Comparison of ENCODE assay signal across 8 cellular contexts in the genomic region with DNA sequence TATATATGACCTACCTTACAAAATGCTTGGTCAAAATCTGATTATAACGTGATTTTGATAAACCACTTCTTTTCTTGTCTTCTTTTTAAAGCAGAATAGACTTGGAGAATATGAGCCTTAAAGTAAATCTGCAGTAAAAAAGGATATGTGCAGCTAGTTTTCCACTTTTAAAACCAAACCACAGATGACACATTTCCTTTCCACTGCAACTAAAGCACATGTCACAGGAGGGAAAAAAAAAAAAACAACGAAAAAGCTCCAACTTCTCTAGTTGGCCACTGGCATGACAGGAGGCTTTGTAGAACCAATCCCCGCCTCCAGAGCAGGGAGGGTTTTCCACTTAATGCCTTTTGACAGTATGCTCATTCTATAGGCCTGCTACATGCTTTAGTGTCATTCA. TPM values are rescaled to one million over a fixed set of nuclear protein-coding genes. Genes with fewer than 3 reads are reported as not detected.
DNase-seq lines count a peak whose midpoint lies in the region; ATAC-seq and TF ChIP-seq lines count a peak whose summit lies in the region.

A gene with protein sequence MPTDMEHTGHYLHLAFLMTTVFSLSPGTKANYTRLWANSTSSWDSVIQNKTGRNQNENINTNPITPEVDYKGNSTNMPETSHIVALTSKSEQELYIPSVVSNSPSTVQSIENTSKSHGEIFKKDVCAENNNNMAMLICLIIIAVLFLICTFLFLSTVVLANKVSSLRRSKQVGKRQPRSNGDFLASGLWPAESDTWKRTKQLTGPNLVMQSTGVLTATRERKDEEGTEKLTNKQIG (minus strand): TSS at position 142 of the 400 bp plus-strand sequence. CDS start 2,609 bp downstream, outside the sequence.

- peaks cover 28% of the 10 kb centered on the region for H3F3A ChIP-seq in DOHH2 (ENCODE audit: control insufficient read depth, insufficient read depth)

- H3K9me2 ChIP-seq in DOHH2 (replicated peaks; ENCODE audit: control insufficient read depth, low read length): no peaks in the 10 kb centered on the region

- peak; percentile 78 for DNase-seq in KG1 (lab: John Stamatoyannopoulos, UW)
- peak; percentile 94 for DNase-seq in activated CD4-positive, alpha-beta T cell treated with anti-CD3 and anti-CD28 coated beads, Interleukin-2, amount 10 ng/mL, durations not matched to agents 24 days and 14 days
- peak; percentile 36 for DNase-seq in colonic mucosa
- DNase-seq in myocyte (ENCODE audit: low read depth): peak; percentile 76
- DNase-seq in stimulated activated naive CD8-positive, alpha-beta T cell treated with anti-CD3 and anti-CD28 coated beads, Interleukin-15, amount 100 ng/mL, for 72 hours: peak; percentile 75 to 87
- DNase-seq in NCI-H1436 (lab: John Stamatoyannopoulos, UW): no peak
- no peak for DNase-seq in D341Med (ENCODE audit: low spot score)

- H3K9me3 Mint-ChIP-seq in activated CD4-positive, alpha-beta T cell treated with anti-CD3 and anti-CD28 coated beads, Interleukin-2, amount 10 ng/mL, durations not matched to agents 24 days and 14 days: no peaks in the 10 kb centered on the region
- no peaks in the 10 kb centered on the region for H3K9me3 Mint-ChIP-seq in stimulated activated naive CD8-positive, alpha-beta T cell treated with anti-CD3 and anti-CD28 coated beads, Interleukin-15, amount 100 ng/mL, for 72 hours

- H3K4me3 Mint-ChIP-seq in activated CD4-positive, alpha-beta T cell treated with anti-CD3 and anti-CD28 coated beads, Interleukin-2, amount 10 ng/mL, durations not matched to agents 24 days and 14 days: peak within 1 kb of the TSS; percentile 89
- H3K4me3 Mint-ChIP-seq in stimulated activated naive CD8-positive, alpha-beta T cell treated with anti-CD3 and anti-CD28 coated beads, Interleukin-15, amount 100 ng/mL, for 72 hours: peak within 1 kb of the TSS; percentile 72 to 86

- H3K27me3 ChIP-seq in DOHH2 (ENCODE audit: control insufficient read depth, low read length) (no peaks in the 10 kb centered on the region), colonic mucosa (no peaks in the 10 kb centered on the region)

- H3K9me3 ChIP-seq in DOHH2 (ENCODE audit: control insufficient read depth, insufficient read depth, low read length): no peaks in the 10 kb centered on the region
- no peaks in the 10 kb centered on the region for H3K9me3 ChIP-seq in colonic mucosa

- H3K4me2 ChIP-seq in DOHH2 (ENCODE audit: low read length): peak within 1 kb of the TSS; percentile 88

- H3K27ac Mint-ChIP-seq in activated CD4-positive, alpha-beta T cell treated with anti-CD3 and anti-CD28 coated beads, Interleukin-2, amount 10 ng/mL, durations not matched to agents 24 days and 14 days: peak within 1 kb of the TSS; percentile 97
- peak within 1 kb of the TSS; percentile 96 to 98 for H3K27ac Mint-ChIP-seq in stimulated activated naive CD8-positive, alpha-beta T cell treated with anti-CD3 and anti-CD28 coated beads, Interleukin-15, amount 100 ng/mL, for 72 hours

- H3K79me2 ChIP-seq in DOHH2 (ENCODE audit: control insufficient read depth, low read length): peaks cover 68% of the 10 kb centered on the region

- no peak within 1 kb of the TSS for H3K9ac ChIP-seq in colonic mucosa (ENCODE audit: low read depth in 2 of 2, low read length in 2 of 2)

- H3K27ac ChIP-seq in DOHH2 (ENCODE audit: low read depth, low read length) (peak within 1 kb of the TSS; percentile 97), colonic mucosa (peak within 1 kb of the TSS; percentile 48)

- ATAC-seq in stimulated activated naive CD8-positive, alpha-beta T cell treated with anti-CD3 and anti-CD28 coated beads, Interleukin-15, amount 100 ng/mL, for 72 hours: peak; percentile 96

- no peaks in the 10 kb centered on the region for H3K27me3 Mint-ChIP-seq in activated CD4-positive, alpha-beta T cell treated with anti-CD3 and anti-CD28 coated beads, Interleukin-2, amount 10 ng/mL, durations not matched to agents 24 days and 14 days
- H3K27me3 Mint-ChIP-seq in stimulated activated naive CD8-positive, alpha-beta T cell treated with anti-CD3 and anti-CD28 coated beads, Interleukin-15, amount 100 ng/mL, for 72 hours: no peaks in the 10 kb centered on the region

- no peak for TF ChIP-seq CTCF in DOHH2 (IDR thresholded peaks at IDR 0.05; ENCODE audit: low read depth, low read length, poor library complexity, severe bottlenecking)
- TF ChIP-seq CTCF in colonic mucosa (IDR thresholded peaks at IDR 0.05): no peak

- no peaks in the 10 kb centered on the region for H4K20me1 ChIP-seq in DOHH2 (ENCODE audit: control insufficient read depth, insufficient read depth, low read depth, low read length)

- intact Hi-C loops in activated CD4-positive, alpha-beta T cell treated with anti-CD3 and anti-CD28 coated beads, Interleukin-2, amount 10 ng/mL, durations not matched to agents 24 days and 14 days (cut with micrococcal nuclease): loop anchor here (1.0 to 2.0 kb wide), 3 partner anchors 13 to 167 kb away; no protein-coding TSS in a partner anchor
- intact Hi-C loops in colonic mucosa (cut with DNase I): no loop called here

- H3K4me3 ChIP-seq in DOHH2 (ENCODE audit: low read length) (peak within 1 kb of the TSS; percentile 80), colonic mucosa (peak within 1 kb of the TSS; percentile 3)

- H3K4me1 ChIP-seq in DOHH2 (ENCODE audit: control insufficient read depth, low read length) (peaks cover 39% of the 10 kb centered on the region), colonic mucosa (no peaks in the 10 kb centered on the region)

- H3K4me1 Mint-ChIP-seq in activated CD4-positive, alpha-beta T cell treated with anti-CD3 and anti-CD28 coated beads, Interleukin-2, amount 10 ng/mL, durations not matched to agents 24 days and 14 days: peaks cover 26% of the 10 kb centered on the region
- H3K4me1 Mint-ChIP-seq in stimulated activated naive CD8-positive, alpha-beta T cell treated with anti-CD3 and anti-CD28 coated beads, Interleukin-15, amount 100 ng/mL, for 72 hours: peaks cover 15% of the 10 kb centered on the region

- H3K36me3 ChIP-seq in DOHH2 (ENCODE audit: control insufficient read depth, low read length): peaks cover 64% of the 10 kb centered on the region
- no peaks in the 10 kb centered on the region for H3K36me3 ChIP-seq in colonic mucosa

- H3K36me3 Mint-ChIP-seq in activated CD4-positive, alpha-beta T cell treated with anti-CD3 and anti-CD28 coated beads, Interleukin-2, amount 10 ng/mL, durations not matched to agents 24 days and 14 days (ENCODE audit: low read depth): peaks cover 29% of the 10 kb centered on the region

RNA-seq across cellular contexts. Expression of the gene that starts here (rescaled TPM):
- total RNA-seq in activated CD4-positive, alpha-beta T cell treated with anti-CD3 and anti-CD28 coated beads, Interleukin-2, amount 10 ng/mL, durations not matched to agents 24 days and 14 days: 30.4 and 31.5 TPM in 2 replicates
- 1 to 10 TPM; 2.6 to 7.4 TPM for total RNA-seq in colonic mucosa
- 48.6 and 59.2 TPM in 2 replicates for total RNA-seq in myocyte
- polyA plus RNA-seq in myocyte (2012): 7.3 TPM

Comparison
In these comparisons a context has a peak if more than half of its experiments do, and no peak if none do; other contexts are left out.
1. DNase-seq: peak in KG1 (single experiment), activated CD4-positive, alpha-beta T cell treated with anti-CD3 and anti-CD28 coated beads, Interleukin-2, amount 10 ng/mL, durations not matched to agents 24 days and 14 days (single experiment), colonic mucosa (single experiment), myocyte (single experiment) and stimulated activated naive CD8-positive, alpha-beta T cell treated with anti-CD3 and anti-CD28 coated beads, Interleukin-15, amount 100 ng/mL, for 72 hours (2 of 2); none in NCI-H1436 (single experiment) and D341Med (single experiment).